ENCODE assay signal across 8 cellular contexts in the genomic region with DNA sequence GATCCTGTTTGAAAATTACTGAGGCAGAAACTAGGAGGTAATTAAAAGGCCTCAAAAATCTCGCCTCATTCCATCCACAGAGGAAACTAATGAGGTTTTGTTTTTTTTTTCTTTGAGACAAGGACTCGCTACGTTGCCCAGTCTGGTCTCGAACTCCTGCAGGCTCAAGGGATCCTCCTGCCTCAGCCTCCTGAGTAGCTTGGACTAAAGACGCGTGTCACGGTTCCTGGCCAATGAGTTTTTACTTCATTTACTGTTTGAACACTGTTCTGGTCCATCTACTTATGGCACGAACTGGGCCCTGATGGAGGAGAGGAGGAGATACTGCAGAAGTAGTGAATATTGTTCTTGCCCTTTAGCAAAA. TPM values are rescaled to one million over a fixed set of nuclear protein-coding genes. Genes with fewer than 3 reads are reported as not detected.
DNase-seq lines count a peak whose midpoint lies in the region; ATAC-seq and TF ChIP-seq lines count a peak whose summit lies in the region.

No MANE protein-coding gene starts in this region.

- peak overlapping the region; percentile 52 for H3K18ac ChIP-seq in mesendoderm (ENCODE audit: low read length)

- no peak overlapping the region for H2BK5ac ChIP-seq in mesendoderm (ENCODE audit: low read length)

- ATAC-seq in left ventricle myocardium superior (no peak), body of pancreas (no peak), HG02852 (IDR thresholded peaks at IDR 0.05; ENCODE audit: unreplicated experiment) (no peak), HG02938 (IDR thresholded peaks at IDR 0.05; ENCODE audit: unreplicated experiment) (no peak)

- H3K4me3 ChIP-seq in right atrium auricular region (peak overlapping the region; percentile 91 to 96), body of pancreas (peak overlapping the region in 1 of 2 donors; percentile 87), mesendoderm (ENCODE audit: low read length) (peak overlapping the region; percentile 72), vagina (peak overlapping the region; percentile 89 to 95)

- H3K36me3 ChIP-seq in right atrium auricular region (peaks cover 32% of the 10 kb centered on the region), body of pancreas (replicated peaks in 1 of 2; ENCODE audit: insufficient read depth in 1 of 2, low read depth in 2 of 2) (peaks cover 0 to 18% of the 10 kb centered on the region in 2 donors), mesendoderm (ENCODE audit: control insufficient read depth, insufficient read depth, low read length) (peaks cover 14% of the 10 kb centered on the region), vagina (peaks cover 0 to 31% of the 10 kb centered on the region in 2 donors)

- no peak overlapping the region for H2BK15ac ChIP-seq in mesendoderm (replicated peaks; ENCODE audit: low read depth)

- peaks cover 21% of the 10 kb centered on the region for H3K79me2 ChIP-seq in mesendoderm (ENCODE audit: control insufficient read depth, insufficient read depth, low read length)

- H2AK5ac ChIP-seq in mesendoderm (ENCODE audit: low read length), result no peak overlapping the region

- no peaks in the 10 kb centered on the region for H3K9me3 ChIP-seq in right atrium auricular region
- no peaks in the 10 kb centered on the region for H3K9me3 ChIP-seq in body of pancreas
- no peaks in the 10 kb centered on the region for H3K9me3 ChIP-seq in vagina

- H3K79me1 ChIP-seq in mesendoderm (ENCODE audit: low read length), result peaks cover 14% of the 10 kb centered on the region

- no peak overlapping the region for H4K8ac ChIP-seq in mesendoderm (ENCODE audit: low read depth, low read length)

- TF ChIP-seq POLR2A in body of pancreas (IDR thresholded peaks at IDR 0.05) (no peak), vagina (IDR thresholded peaks at IDR 0.05) (no peak)

- peak overlapping the region; percentile 52 for H4K5ac ChIP-seq in mesendoderm (ENCODE audit: low read length)

- intact Hi-C loops in left ventricle myocardium superior (cut with micrococcal nuclease) (loop anchor here (5.0 kb wide), 1 partner anchor 52 kb away; no protein-coding TSS in a partner anchor), body of pancreas (cut with DNase I) (no loop called here), vagina (cut with DNase I) (no loop called here)

- peak overlapping the region; percentile 92 for H3K4ac ChIP-seq in mesendoderm (ENCODE audit: low read depth, low read length)

- H3K9ac ChIP-seq in mesendoderm (ENCODE audit: low read length), result peak overlapping the region; percentile 93

- peak overlapping the region; percentile 96 for H3K56ac ChIP-seq in mesendoderm (ENCODE audit: low read length)

- DNase-seq in right atrium auricular region (ENCODE audit: low spot score) (no peak), left ventricle myocardium superior (no peak), body of pancreas (no peak), mesendoderm (no peak), vagina (ENCODE audit: extremely low spot score in 2 of 2) (no peak), GM20000 (ENCODE audit: low spot score) (no peak)

- H3K27ac ChIP-seq in right atrium auricular region, result peak overlapping the region; percentile 91 to 97
- H3K27ac ChIP-seq in body of pancreas, result peak overlapping the region; percentile 69 to 90 (median 80)
- no peak overlapping the region for H3K27ac ChIP-seq in mesendoderm (ENCODE audit: low read depth, low read length)
- peak overlapping the region; percentile 92 for H3K27ac ChIP-seq in vagina

- peak overlapping the region; percentile 49 for H3K4me2 ChIP-seq in mesendoderm (ENCODE audit: low read length)

- no peak overlapping the region for H2BK120ac ChIP-seq in mesendoderm (ENCODE audit: low read depth, low read length)

- H3K23ac ChIP-seq in mesendoderm (ENCODE audit: low read length), result no peak overlapping the region

- H3K4me1 ChIP-seq in right atrium auricular region (peaks cover 0 to 43% of the 10 kb centered on the region in 2 donors), body of pancreas (peaks cover 46% of the 10 kb centered on the region), mesendoderm (ENCODE audit: control insufficient read depth, low read depth, low read length) (peaks cover 4% of the 10 kb centered on the region), vagina (peaks cover 41% of the 10 kb centered on the region)

- WGBS in body of pancreas, 2 donors, result 16 to 17% methylated on average over 8 of the region's 8 CpGs
- WGBS in mesendoderm (ENCODE audit: extremely low coverage, insufficient coverage, low lambda C conversion rate), result no CpG with 5 or more reads among the region's 8 CpGs

- TF ChIP-seq CTCF in right atrium auricular region (IDR thresholded peaks at IDR 0.05) (no peak), body of pancreas (IDR thresholded peaks at IDR 0.05) (no peak), vagina (IDR thresholded peaks at IDR 0.05) (no peak), GM20000 (IDR thresholded peaks at IDR 0.05; ENCODE audit: extremely low read depth, missing control alignments) (no peak)

- H3K27me3 ChIP-seq in right atrium auricular region, result no peaks in the 10 kb centered on the region
- H3K27me3 ChIP-seq in body of pancreas, result no peaks in the 10 kb centered on the region
- H3K27me3 ChIP-seq in mesendoderm (ENCODE audit: insufficient read depth, low read length, poor library complexity), result no peaks in the 10 kb centered on the region
- H3K27me3 ChIP-seq in vagina, result no peaks in the 10 kb centered on the region

RNA-seq across cellular contexts. Expression of gene BLTP2, which starts 0.6 kb away (rescaled TPM):
- total RNA-seq in right atrium auricular region (10 to 100 TPM; 62.5 to 70.3 TPM), left ventricle myocardium superior (73.8 TPM), body of pancreas (10 to 100 TPM; 70.8 to 87.3 TPM), vagina (65.6 TPM)
- 67.2 TPM for polyA plus RNA-seq in mesendoderm (2013, experiment 1 of 2)
- 67.5 TPM for polyA plus RNA-seq in mesendoderm (2013, experiment 2 of 2)

RNA-seq across cellular contexts. Expression of gene SDF2, which starts 16.1 kb away (rescaled TPM):
- total RNA-seq in right atrium auricular region (10 to 100 TPM; 23.0 to 32.5 TPM), left ventricle myocardium superior (30.7 TPM), body of pancreas (10 to 100 TPM; 13.8 to 22.8 TPM), vagina (33.1 TPM)
- polyA plus RNA-seq in mesendoderm (2013, experiment 1 of 2), result 47.8 TPM
- 48.3 TPM for polyA plus RNA-seq in mesendoderm (2013, experiment 2 of 2)

RNA-seq across cellular contexts. Expression of gene SUPT6H, which starts 16.4 kb away (rescaled TPM):
- total RNA-seq in right atrium auricular region (10 to 100 TPM; 28.5 to 45.4 TPM), left ventricle myocardium superior (46.0 TPM), body of pancreas (10 to 100 TPM; 26.5 to 37.2 TPM), vagina (89.6 TPM)
- 36.1 TPM for polyA plus RNA-seq in mesendoderm (2013, experiment 1 of 2)
- 34.7 TPM for polyA plus RNA-seq in mesendoderm (2013, experiment 2 of 2)

RNA-seq across cellular contexts. Expression of gene RSKR, which starts 31.6 kb away (rescaled TPM):
- total RNA-seq in right atrium auricular region, result 1 to 10 TPM; 1.3 to 1.8 TPM
- 4.0 TPM for total RNA-seq in left ventricle myocardium superior
- total RNA-seq in body of pancreas, result 10 to 100 TPM in 1 of 2 donors, 1 to 10 TPM in 1; 2.6 to 14.8 TPM
- 8.8 TPM for polyA plus RNA-seq in mesendoderm (2013, experiment 1 of 2)
- polyA plus RNA-seq in mesendoderm (2013, experiment 2 of 2), result 8.4 TPM
- total RNA-seq in vagina, result 21.6 TPM

RNA-seq across cellular contexts. Expression of gene SPAG5, which starts 46.7 kb away (rescaled TPM):
- total RNA-seq in right atrium auricular region (1 to 10 TPM in 1 of 2 donors, under 1 TPM in 1; 0.98 to 1.1 TPM), left ventricle myocardium superior (1.1 TPM), body of pancreas (1 to 10 TPM in 1 of 2 donors, not detected in 1; 3.1 TPM), vagina (8.3 TPM)
- 103 TPM for polyA plus RNA-seq in mesendoderm (2013, experiment 1 of 2)
- 98.5 TPM for polyA plus RNA-seq in mesendoderm (2013, experiment 2 of 2)
